ENCODE assay signal across 12 cellular contexts in the genomic region with DNA sequence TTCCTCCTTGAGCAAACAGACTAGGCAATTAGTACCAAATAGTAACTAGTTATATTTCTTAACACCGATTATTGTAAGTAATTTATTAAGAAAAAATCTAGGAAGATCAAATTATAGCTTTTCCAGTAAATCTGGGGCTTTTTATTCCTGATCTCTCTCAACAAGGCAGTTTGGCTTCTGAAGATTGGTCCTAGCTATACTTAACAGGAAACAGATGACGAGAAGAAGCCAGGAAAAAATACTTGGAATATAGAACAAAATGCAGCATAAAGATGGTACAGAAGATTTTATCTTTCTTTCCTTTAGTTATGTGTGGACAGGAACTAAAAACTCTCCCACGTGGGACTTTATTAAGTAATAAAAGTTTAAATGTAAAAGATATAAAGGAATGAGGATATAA.
"Had no signal": no experiment of that assay in that cellular context is flagged by ENCODE, and none has a peak within 500 bp of the region (broad histone marks: within the 10 kb centered on the region; RNA-seq: fewer than 3 reads in every experiment).

No MANE protein-coding gene starts in this region.

- ATAC-seq: activated CD8-positive, alpha-beta memory T cell treated with anti-CD3 and anti-CD28 coated beads, Interleukin-2, amount 10 ng/mL, durations not matched to agents 7 days and 5 days; activated T-cell treated with anti-CD3 and anti-CD28 coated beads, Interleukin-2, amount 50 U/mL, for 4 hours; right cardiac atrium; stimulated activated effector memory CD8-positive, alpha-beta T cell treated with anti-CD3 and anti-CD28 coated beads, Interleukin-12 subunit alpha, Interleukin-12 subunit beta, amount 100 ng/mL, for 72 hours had no signal

- H3K9me3 ChIP-seq: ascending aorta had no signal

- H3K4me1 Mint-ChIP-seq: activated CD8-positive, alpha-beta memory T cell treated with anti-CD3 and anti-CD28 coated beads, Interleukin-2, amount 10 ng/mL, durations not matched to agents 7 days and 5 days; stimulated activated effector memory CD8-positive, alpha-beta T cell treated with anti-CD3 and anti-CD28 coated beads, Interleukin-12 subunit alpha, Interleukin-12 subunit beta, amount 100 ng/mL, for 72 hours had no signal

- H3K4me1 ChIP-seq: ascending aorta had no signal

- H3K36me3 ChIP-seq: ascending aorta had no signal

- H3K36me3 Mint-ChIP-seq: activated CD8-positive, alpha-beta memory T cell treated with anti-CD3 and anti-CD28 coated beads, Interleukin-2, amount 10 ng/mL, durations not matched to agents 7 days and 5 days; activated naive CD8-positive, alpha-beta T cell treated with anti-CD3 and anti-CD28 coated beads, Interleukin-2, amount 10 ng/mL, durations not matched to agents 7 days and 5 days; stimulated activated effector memory CD8-positive, alpha-beta T cell treated with anti-CD3 and anti-CD28 coated beads, Interleukin-12 subunit alpha, Interleukin-12 subunit beta, amount 100 ng/mL, for 72 hours had no signal

- H3K4me3 Mint-ChIP-seq: activated CD8-positive, alpha-beta memory T cell treated with anti-CD3 and anti-CD28 coated beads, Interleukin-2, amount 10 ng/mL, durations not matched to agents 7 days and 5 days; activated naive CD8-positive, alpha-beta T cell treated with anti-CD3 and anti-CD28 coated beads, Interleukin-2, amount 10 ng/mL, durations not matched to agents 7 days and 5 days; activated T-cell treated with anti-CD3 and anti-CD28 coated beads, Interleukin-2, amount 50 U/mL, for 4 hours; stimulated activated effector memory CD8-positive, alpha-beta T cell treated with anti-CD3 and anti-CD28 coated beads, Interleukin-12 subunit alpha, Interleukin-12 subunit beta, amount 100 ng/mL, for 72 hours had no signal

- H3K27ac Mint-ChIP-seq: activated CD8-positive, alpha-beta memory T cell treated with anti-CD3 and anti-CD28 coated beads, Interleukin-2, amount 10 ng/mL, durations not matched to agents 7 days and 5 days; activated naive CD8-positive, alpha-beta T cell treated with anti-CD3 and anti-CD28 coated beads, Interleukin-2, amount 10 ng/mL, durations not matched to agents 7 days and 5 days; stimulated activated effector memory CD8-positive, alpha-beta T cell treated with anti-CD3 and anti-CD28 coated beads, Interleukin-12 subunit alpha, Interleukin-12 subunit beta, amount 100 ng/mL, for 72 hours had no signal

- H3K27ac ChIP-seq: ascending aorta had no signal

- DNase-seq: activated CD4-positive, alpha-beta T cell treated with anti-CD3 and anti-CD28 coated beads, Interleukin-2, amount 50 U/mL, for 48 hours; activated CD4-positive, CD25-positive, alpha-beta regulatory T cell treated with anti-CD3 and anti-CD28 coated beads, Interleukin-2, amount 50 U/mL, for 72 hours; activated CD8-positive, alpha-beta memory T cell treated with anti-CD3 and anti-CD28 coated beads, Interleukin-2, amount 10 ng/mL, durations not matched to agents 7 days and 5 days; activated naive CD8-positive, alpha-beta T cell treated with anti-CD3 and anti-CD28 coated beads, Interleukin-2, amount 10 ng/mL, durations not matched to agents 7 days and 5 days; activated T-cell treated with anti-CD3 and anti-CD28 coated beads, Interleukin-2, amount 50 U/mL, for 4 hours; effector CD4-positive, alpha-beta T cell; hippocampal formation; right cardiac atrium; trophoblast cell had no signal

- H3K4me3 ChIP-seq: ascending aorta, smooth muscle cell had no signal

- H3K9me3 Mint-ChIP-seq: activated naive CD8-positive, alpha-beta T cell treated with anti-CD3 and anti-CD28 coated beads, Interleukin-2, amount 10 ng/mL, durations not matched to agents 7 days and 5 days; activated T-cell treated with anti-CD3 and anti-CD28 coated beads, Interleukin-2, amount 50 U/mL, for 4 hours; stimulated activated effector memory CD8-positive, alpha-beta T cell treated with anti-CD3 and anti-CD28 coated beads, Interleukin-12 subunit alpha, Interleukin-12 subunit beta, amount 100 ng/mL, for 72 hours had no signal

- H3K27me3 ChIP-seq: ascending aorta had no signal

- H3K4me2 ChIP-seq: smooth muscle cell had no signal
